Comparison of ENCODE assay signal across 1 cellular context in the genomic region with DNA sequence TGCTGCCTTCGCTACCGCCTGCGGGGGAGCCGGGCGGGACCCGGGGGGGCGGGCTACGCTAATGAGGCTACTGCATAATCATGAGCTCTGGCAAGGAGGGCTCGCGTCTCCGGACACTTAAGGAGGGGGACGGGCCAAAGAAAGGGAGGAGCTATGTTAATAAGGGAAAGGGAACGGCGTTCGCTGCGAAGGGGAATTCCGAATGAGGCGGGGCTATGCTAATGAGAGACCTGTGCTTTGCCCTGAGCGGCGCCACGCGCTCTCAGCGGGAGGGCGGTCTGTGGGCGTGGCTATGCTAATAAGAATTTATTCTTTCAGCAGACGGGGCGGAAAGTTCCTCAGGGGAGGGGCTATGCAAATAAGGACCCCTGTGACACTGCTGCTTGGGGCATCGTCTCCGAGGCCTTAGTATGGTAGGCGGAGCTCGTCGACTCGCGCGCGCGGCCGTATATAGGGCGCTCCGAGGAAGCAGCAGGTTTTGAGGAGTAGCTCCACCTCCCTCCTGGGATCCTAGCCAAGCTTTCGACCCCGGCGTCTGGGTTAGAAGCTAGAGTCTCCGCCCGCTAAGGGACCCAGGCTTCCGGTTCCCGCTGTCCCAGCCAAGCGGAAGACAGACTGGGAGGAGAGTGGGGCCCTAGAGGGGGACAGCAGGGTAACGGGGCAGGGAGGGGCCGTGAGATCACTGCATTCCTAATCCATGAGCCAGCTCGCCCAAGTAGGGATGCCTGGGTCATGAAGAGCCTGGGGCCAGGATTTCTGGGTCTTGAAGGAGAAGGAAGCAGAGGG.
TF ChIP-seq lines count a peak whose summit lies in the region.

A gene (minus strand): TSS at position 31 of the 786 bp plus-strand sequence. CDS start 45 bp downstream, outside the sequence.

TF ChIP-seq in K562, 482 proteins besides CTCF, POLR2A, EP300 and RAD21 (continued from another document and continues in another):
- TF ChIP-seq GATA2 (CRISPR knock-in tag; IDR thresholded peaks at IDR 0.05) (no peak), TAL1 (IDR thresholded peaks at IDR 0.05) (no peak), GTF2E2 (tag; IDR thresholded peaks at IDR 0.05) (no peak), CBX8 (IDR thresholded peaks at IDR 0.05; ENCODE audit: borderline replicate concordance, extremely low read depth, low read depth, low read length, poor library complexity, severe bottlenecking) (no peak), ZNF79 (CRISPR knock-in tag; IDR thresholded peaks at IDR 0.05; ENCODE audit: low read depth) (no peak), SIN3A (IDR thresholded peaks at IDR 0.05; ENCODE audit: borderline replicate concordance in 2 of 2, control insufficient read depth in 1 of 2, low read depth in 2 of 2, low read length in 2 of 2) (0 out of 4 replicates have a peak, but pooled peaks of 1 of the 2 experiments have one; percentile 21), FOXJ3 (CRISPR knock-in tag; IDR thresholded peaks at IDR 0.05) (no peak), MCM5 (IDR thresholded peaks at IDR 0.05; ENCODE audit: low read depth) (no peak), GABPA (tag; conservative IDR thresholded peaks at IDR 0.05; ENCODE audit: low read depth) (peak; percentile 87), MTF1 (CRISPR knock-in tag; IDR thresholded peaks at IDR 0.05; ENCODE audit: borderline replicate concordance) (no peak), SRSF9 (IDR thresholded peaks at IDR 0.05; ENCODE audit: borderline replicate concordance, low read depth, low read length) (no peak), ARNT (IDR thresholded peaks at IDR 0.05) (0 out of 4 replicates have a peak, but pooled peaks have one; percentile 38 to 51), HDAC6 (IDR thresholded peaks at IDR 0.05; ENCODE audit: low read depth, low read length) (no peak), DIDO1 (tag; IDR thresholded peaks at IDR 0.05; ENCODE audit: low read depth) (no peak), ZBTB8A (IDR thresholded peaks at IDR 0.05; ENCODE audit: partially characterized antibody) (no peak), HMGN3 (IDR thresholded peaks at IDR 0.05; ENCODE audit: borderline replicate concordance, extremely low read depth, insufficient read length, low read depth, low read length) (peak; percentile 54), ZNF212 (CRISPR knock-in tag; IDR thresholded peaks at IDR 0.05) (no peak), MTA1 (IDR thresholded peaks at IDR 0.05; ENCODE audit: borderline replicate concordance) (no peak; the same call in 1 of the 2 replicates), ZKSCAN1 (IDR thresholded peaks at IDR 0.05; ENCODE audit: low read depth, low read length) (0 out of 2 replicates have a peak, but pooled peaks have one; percentile 10), YBX1 (IDR thresholded peaks at IDR 0.05) (no peak), PRPF4 (IDR thresholded peaks at IDR 0.05; ENCODE audit: insufficient read depth, low read depth, low read length, poor library complexity, severe bottlenecking) (no peak), HDAC8 (tag; IDR thresholded peaks at IDR 0.05) (no peak), RB1 (IDR thresholded peaks at IDR 0.05; ENCODE audit: low read depth) (peak; percentile 70; the same call in 1 of the 2 replicates), SMAD1 (IDR thresholded peaks at IDR 0.05; ENCODE audit: low read depth, low read length, partially characterized antibody) (peak; percentile 83), JUNB (CRISPR knock-in tag; conservative IDR thresholded peaks at IDR 0.05) (no peak), TBL1XR1 (IDR thresholded peaks at IDR 0.05; ENCODE audit: low read length in 2 of 2) (peak in 1 of 2 experiments; percentile 64; a peak in 1 of 4 replicates), ELF1 (tag; IDR thresholded peaks at IDR 0.05) (peak; percentile 81), STAG1 (CRISPR knock-in tag; IDR thresholded peaks at IDR 0.05; ENCODE audit: borderline replicate concordance) (no peak), KDM4B (IDR thresholded peaks at IDR 0.05; ENCODE audit: borderline replicate concordance in 2 of 2, low read depth in 1 of 2) (peak in 1 of 2 experiments; percentile 45; a peak in 1 of 4 replicates), ZNF445 (CRISPR knock-in tag; IDR thresholded peaks at IDR 0.05; ENCODE audit: low read depth) (no peak), SOX6 (IDR thresholded peaks at IDR 0.05) (peak; percentile 70; the same call in 1 of the 2 replicates), ZKSCAN8 (CRISPR knock-in tag; IDR thresholded peaks at IDR 0.05) (no peak), ETV1 (tag; conservative IDR thresholded peaks at IDR 0.05; ENCODE audit: low read depth) (peak; percentile 97), CTBP1 (IDR thresholded peaks at IDR 0.05; ENCODE audit: borderline replicate concordance) (peak; percentile 66), PPARD (CRISPR knock-in tag; IDR thresholded peaks at IDR 0.05) (no peak), TEAD4 (IDR thresholded peaks at IDR 0.05; ENCODE audit: low read length) (peak; percentile 72), TEAD4 (CRISPR knock-in tag; IDR thresholded peaks at IDR 0.05; ENCODE audit: borderline replicate concordance) (no peak; the same call in 1 of the 2 replicates), HDAC2 (IDR thresholded peaks at IDR 0.05) (peak; percentile 88), RBM25 (IDR thresholded peaks at IDR 0.05; ENCODE audit: low read depth, low read length, severe bottlenecking) (no peak), CREM (IDR thresholded peaks at IDR 0.05; ENCODE audit: low read depth) (peak; percentile 76), PHF8 (IDR thresholded peaks at IDR 0.05; ENCODE audit: borderline replicate concordance, low read length) (peak; percentile 64; the same call in 1 of the 2 replicates), ZBED1 (IDR thresholded peaks at IDR 0.05) (no peak), ZNF584 (CRISPR knock-in tag; IDR thresholded peaks at IDR 0.05; ENCODE audit: low read depth) (no peak), ETS2 (tag; IDR thresholded peaks at IDR 0.05; ENCODE audit: borderline replicate concordance, poor library complexity, severe bottlenecking) (no peak), NFATC3 (IDR thresholded peaks at IDR 0.05) (no peak), SP1 (CRISPR knock-in tag; IDR thresholded peaks at IDR 0.05) (peak; percentile 97), ZNF778 (CRISPR knock-in tag; IDR thresholded peaks at IDR 0.05) (no peak), NFE2L1 (tag; IDR thresholded peaks at IDR 0.05; ENCODE audit: borderline replicate concordance, low read depth) (no peak), BMI1 (IDR thresholded peaks at IDR 0.05; ENCODE audit: low read length) (no peak), ELF2 (CRISPR knock-in tag; IDR thresholded peaks at IDR 0.05) (no peak), ZNF124 (CRISPR knock-in tag; IDR thresholded peaks at IDR 0.05) (no peak)
- TF ChIP-seq, protein P1, sequence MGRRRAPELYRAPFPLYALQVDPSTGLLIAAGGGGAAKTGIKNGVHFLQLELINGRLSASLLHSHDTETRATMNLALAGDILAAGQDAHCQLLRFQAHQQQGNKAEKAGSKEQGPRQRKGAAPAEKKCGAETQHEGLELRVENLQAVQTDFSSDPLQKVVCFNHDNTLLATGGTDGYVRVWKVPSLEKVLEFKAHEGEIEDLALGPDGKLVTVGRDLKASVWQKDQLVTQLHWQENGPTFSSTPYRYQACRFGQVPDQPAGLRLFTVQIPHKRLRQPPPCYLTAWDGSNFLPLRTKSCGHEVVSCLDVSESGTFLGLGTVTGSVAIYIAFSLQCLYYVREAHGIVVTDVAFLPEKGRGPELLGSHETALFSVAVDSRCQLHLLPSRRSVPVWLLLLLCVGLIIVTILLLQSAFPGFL (CRISPR knock-in tag; IDR thresholded peaks at IDR 0.05): no peak
- TF ChIP-seq, protein P2, sequence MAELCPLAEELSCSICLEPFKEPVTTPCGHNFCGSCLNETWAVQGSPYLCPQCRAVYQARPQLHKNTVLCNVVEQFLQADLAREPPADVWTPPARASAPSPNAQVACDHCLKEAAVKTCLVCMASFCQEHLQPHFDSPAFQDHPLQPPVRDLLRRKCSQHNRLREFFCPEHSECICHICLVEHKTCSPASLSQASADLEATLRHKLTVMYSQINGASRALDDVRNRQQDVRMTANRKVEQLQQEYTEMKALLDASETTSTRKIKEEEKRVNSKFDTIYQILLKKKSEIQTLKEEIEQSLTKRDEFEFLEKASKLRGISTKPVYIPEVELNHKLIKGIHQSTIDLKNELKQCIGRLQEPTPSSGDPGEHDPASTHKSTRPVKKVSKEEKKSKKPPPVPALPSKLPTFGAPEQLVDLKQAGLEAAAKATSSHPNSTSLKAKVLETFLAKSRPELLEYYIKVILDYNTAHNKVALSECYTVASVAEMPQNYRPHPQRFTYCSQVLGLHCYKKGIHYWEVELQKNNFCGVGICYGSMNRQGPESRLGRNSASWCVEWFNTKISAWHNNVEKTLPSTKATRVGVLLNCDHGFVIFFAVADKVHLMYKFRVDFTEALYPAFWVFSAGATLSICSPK (IDR thresholded peaks at IDR 0.05; ENCODE audit: borderline replicate concordance): no peak
- TF ChIP-seq, protein P3, sequence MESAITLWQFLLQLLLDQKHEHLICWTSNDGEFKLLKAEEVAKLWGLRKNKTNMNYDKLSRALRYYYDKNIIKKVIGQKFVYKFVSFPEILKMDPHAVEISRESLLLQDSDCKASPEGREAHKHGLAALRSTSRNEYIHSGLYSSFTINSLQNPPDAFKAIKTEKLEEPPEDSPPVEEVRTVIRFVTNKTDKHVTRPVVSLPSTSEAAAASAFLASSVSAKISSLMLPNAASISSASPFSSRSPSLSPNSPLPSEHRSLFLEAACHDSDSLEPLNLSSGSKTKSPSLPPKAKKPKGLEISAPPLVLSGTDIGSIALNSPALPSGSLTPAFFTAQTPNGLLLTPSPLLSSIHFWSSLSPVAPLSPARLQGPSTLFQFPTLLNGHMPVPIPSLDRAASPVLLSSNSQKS (CRISPR knock-in tag; IDR thresholded peaks at IDR 0.05): no peak
- TF ChIP-seq, protein P4, sequence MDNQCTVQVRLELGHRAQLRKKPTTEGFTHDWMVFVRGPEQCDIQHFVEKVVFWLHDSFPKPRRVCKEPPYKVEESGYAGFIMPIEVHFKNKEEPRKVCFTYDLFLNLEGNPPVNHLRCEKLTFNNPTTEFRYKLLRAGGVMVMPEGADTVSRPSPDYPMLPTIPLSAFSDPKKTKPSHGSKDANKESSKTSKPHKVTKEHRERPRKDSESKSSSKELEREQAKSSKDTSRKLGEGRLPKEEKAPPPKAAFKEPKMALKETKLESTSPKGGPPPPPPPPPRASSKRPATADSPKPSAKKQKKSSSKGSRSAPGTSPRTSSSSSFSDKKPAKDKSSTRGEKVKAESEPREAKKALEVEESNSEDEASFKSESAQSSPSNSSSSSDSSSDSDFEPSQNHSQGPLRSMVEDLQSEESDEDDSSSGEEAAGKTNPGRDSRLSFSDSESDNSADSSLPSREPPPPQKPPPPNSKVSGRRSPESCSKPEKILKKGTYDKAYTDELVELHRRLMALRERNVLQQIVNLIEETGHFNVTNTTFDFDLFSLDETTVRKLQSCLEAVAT (IDR thresholded peaks at IDR 0.05): peak in 1 of 2 experiments; percentile 83; a peak in 1 of 4 replicates
- TF ChIP-seq, protein P5, sequence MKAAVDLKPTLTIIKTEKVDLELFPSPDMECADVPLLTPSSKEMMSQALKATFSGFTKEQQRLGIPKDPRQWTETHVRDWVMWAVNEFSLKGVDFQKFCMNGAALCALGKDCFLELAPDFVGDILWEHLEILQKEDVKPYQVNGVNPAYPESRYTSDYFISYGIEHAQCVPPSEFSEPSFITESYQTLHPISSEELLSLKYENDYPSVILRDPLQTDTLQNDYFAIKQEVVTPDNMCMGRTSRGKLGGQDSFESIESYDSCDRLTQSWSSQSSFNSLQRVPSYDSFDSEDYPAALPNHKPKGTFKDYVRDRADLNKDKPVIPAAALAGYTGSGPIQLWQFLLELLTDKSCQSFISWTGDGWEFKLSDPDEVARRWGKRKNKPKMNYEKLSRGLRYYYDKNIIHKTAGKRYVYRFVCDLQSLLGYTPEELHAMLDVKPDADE (conservative IDR thresholded peaks at IDR 0.05; ENCODE audit: control insufficient read depth, low read depth, low read length): peak; percentile 61; the same call in 1 of the 2 replicates
- TF ChIP-seq, protein P6, sequence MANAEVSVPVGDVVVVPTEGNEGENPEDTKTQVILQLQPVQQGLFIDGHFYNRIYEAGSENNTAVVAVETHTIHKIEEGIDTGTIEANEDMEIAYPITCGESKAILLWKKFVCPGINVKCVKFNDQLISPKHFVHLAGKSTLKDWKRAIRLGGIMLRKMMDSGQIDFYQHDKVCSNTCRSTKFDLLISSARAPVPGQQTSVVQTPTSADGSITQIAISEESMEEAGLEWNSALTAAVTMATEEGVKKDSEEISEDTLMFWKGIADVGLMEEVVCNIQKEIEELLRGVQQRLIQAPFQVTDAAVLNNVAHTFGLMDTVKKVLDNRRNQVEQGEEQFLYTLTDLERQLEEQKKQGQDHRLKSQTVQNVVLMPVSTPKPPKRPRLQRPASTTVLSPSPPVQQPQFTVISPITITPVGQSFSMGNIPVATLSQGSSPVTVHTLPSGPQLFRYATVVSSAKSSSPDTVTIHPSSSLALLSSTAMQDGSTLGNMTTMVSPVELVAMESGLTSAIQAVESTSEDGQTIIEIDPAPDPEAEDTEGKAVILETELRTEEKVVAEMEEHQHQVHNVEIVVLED (CRISPR knock-in tag; IDR thresholded peaks at IDR 0.05): no peak
- TF ChIP-seq, protein P7, sequence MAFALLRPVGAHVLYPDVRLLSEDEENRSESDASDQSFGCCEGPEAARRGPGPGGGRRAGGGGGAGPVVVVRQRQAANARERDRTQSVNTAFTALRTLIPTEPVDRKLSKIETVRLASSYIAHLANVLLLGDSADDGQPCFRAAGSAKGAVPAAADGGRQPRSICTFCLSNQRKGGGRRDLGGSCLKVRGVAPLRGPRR (CRISPR knock-in tag; IDR thresholded peaks at IDR 0.05): no peak
- TF ChIP-seq, protein P8, sequence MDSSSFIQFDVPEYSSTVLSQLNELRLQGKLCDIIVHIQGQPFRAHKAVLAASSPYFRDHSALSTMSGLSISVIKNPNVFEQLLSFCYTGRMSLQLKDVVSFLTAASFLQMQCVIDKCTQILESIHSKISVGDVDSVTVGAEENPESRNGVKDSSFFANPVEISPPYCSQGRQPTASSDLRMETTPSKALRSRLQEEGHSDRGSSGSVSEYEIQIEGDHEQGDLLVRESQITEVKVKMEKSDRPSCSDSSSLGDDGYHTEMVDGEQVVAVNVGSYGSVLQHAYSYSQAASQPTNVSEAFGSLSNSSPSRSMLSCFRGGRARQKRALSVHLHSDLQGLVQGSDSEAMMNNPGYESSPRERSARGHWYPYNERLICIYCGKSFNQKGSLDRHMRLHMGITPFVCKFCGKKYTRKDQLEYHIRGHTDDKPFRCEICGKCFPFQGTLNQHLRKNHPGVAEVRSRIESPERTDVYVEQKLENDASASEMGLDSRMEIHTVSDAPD (CRISPR knock-in tag; IDR thresholded peaks at IDR 0.05): no peak
